19 cellular contexts compared by ENCODE assay signal in the genomic region with DNA sequence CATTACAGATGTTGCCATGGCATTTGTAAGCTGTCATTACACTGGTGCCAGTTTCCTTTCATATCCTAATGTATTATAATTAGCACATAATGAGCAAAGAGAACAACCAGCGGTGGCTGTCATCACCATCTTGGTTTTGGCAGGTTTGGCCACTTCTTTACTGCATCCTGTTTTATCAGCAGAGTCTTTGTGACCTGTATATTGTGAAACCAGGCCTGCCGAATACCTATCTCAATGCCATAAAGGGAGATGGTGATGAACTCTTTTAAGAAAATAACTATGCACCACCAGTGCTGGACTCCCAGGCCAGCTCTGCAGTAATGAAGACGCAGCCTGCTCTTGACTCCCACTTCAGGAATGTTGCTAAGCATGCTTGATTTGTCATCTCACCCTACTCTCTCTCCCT.
DNase-seq lines count a peak whose midpoint lies in the region; ATAC-seq and TF ChIP-seq lines count a peak whose summit lies in the region.
"Had no signal": no experiment of that assay in that cellular context is flagged by ENCODE, and none has a peak within 500 bp of the region (broad histone marks: within the 10 kb centered on the region; RNA-seq: fewer than 3 reads in every experiment).

No MANE protein-coding gene starts in this region.

- H3K27ac ChIP-seq in KOPT-K1 (ENCODE audit: low read depth, low read length, poor library complexity, severe bottlenecking) (peak overlapping the region; percentile 78), left lung (no peak overlapping the region)
- H3K27ac ChIP-seq: lower lobe of right lung had no signal

- intact Hi-C loops in left lung (cut with DNase I), result no loop called here

- peaks cover 6% of the 10 kb centered on the region for H3K4me1 Mint-ChIP-seq in stimulated activated effector memory CD8-positive, alpha-beta T cell treated with anti-CD3 and anti-CD28 coated beads, Interleukin-12 subunit alpha, Interleukin-12 subunit beta, amount 100 ng/mL, for 72 hours

- no peaks in the 10 kb centered on the region for H3K9me3 Mint-ChIP-seq in stimulated activated effector memory CD8-positive, alpha-beta T cell treated with anti-CD3 and anti-CD28 coated beads, Interleukin-12 subunit alpha, Interleukin-12 subunit beta, amount 100 ng/mL, for 72 hours
- H3K9me3 Mint-ChIP-seq: stimulated activated naive CD8-positive, alpha-beta T cell treated with anti-CD3 and anti-CD28 coated beads, Interleukin-15, Interleukin-2, amounts not matched to agents 100 ng/mL and 50 ng/mL, for 24 hours; T-helper 1 cell treated with Interleukin-12 subunit alpha and Interleukin-12 subunit beta and Interleukin-4 antibody, amounts not matched to agents 30 μg/mL and 1 μg/mL, for 36 hours had no signal

- H3K4me1 ChIP-seq in left lung, result no peaks in the 10 kb centered on the region
- H3K4me1 ChIP-seq: lower lobe of right lung had no signal

- H3K4me3 ChIP-seq in epithelial cell of esophagus (ENCODE audit: low read length) (no peak overlapping the region), left lung (no peak overlapping the region)
- H3K4me3 ChIP-seq: lower lobe of right lung had no signal

- H3K36me3 Mint-ChIP-seq in stimulated activated effector memory CD8-positive, alpha-beta T cell treated with anti-CD3 and anti-CD28 coated beads, Interleukin-12 subunit alpha, Interleukin-12 subunit beta, amount 100 ng/mL, for 72 hours, result no peaks in the 10 kb centered on the region
- H3K36me3 Mint-ChIP-seq: activated naive CD8-positive, alpha-beta T cell had no signal

- TF ChIP-seq CTCF in epithelial cell of esophagus (IDR thresholded peaks at IDR 0.05; ENCODE audit: insufficient read depth, low read depth, low read length, missing control alignments), result no peak
- TF ChIP-seq CTCF in left lung (IDR thresholded peaks at IDR 0.05), result no peak

- no peaks in the 10 kb centered on the region for H3K27me3 ChIP-seq in left lung

- H3K9me3 ChIP-seq in KOPT-K1 (ENCODE audit: insufficient read depth, low read length, poor library complexity, severe bottlenecking) (no peaks in the 10 kb centered on the region), left lung (no peaks in the 10 kb centered on the region)
- H3K9me3 ChIP-seq: lower lobe of right lung had no signal

- H3K4me3 Mint-ChIP-seq in stimulated activated effector memory CD8-positive, alpha-beta T cell treated with anti-CD3 and anti-CD28 coated beads, Interleukin-12 subunit alpha, Interleukin-12 subunit beta, amount 100 ng/mL, for 72 hours, result no peak overlapping the region
- H3K4me3 Mint-ChIP-seq: activated naive CD8-positive, alpha-beta T cell; stimulated activated naive CD8-positive, alpha-beta T cell treated with anti-CD3 and anti-CD28 coated beads, Interleukin-15, Interleukin-2, amounts not matched to agents 100 ng/mL and 50 ng/mL, for 24 hours; T-helper 1 cell treated with Interleukin-12 subunit alpha and Interleukin-12 subunit beta and Interleukin-4 antibody, amounts not matched to agents 30 μg/mL and 1 μg/mL, for 36 hours had no signal

- DNase-seq in AG20443 (ENCODE audit: low spot score) (peak; percentile 67), epithelial cell of esophagus (ENCODE audit: low read depth) (peak; percentile 97), left lung (no peak), HuH-7.5 (ENCODE audit: low spot score) (no peak), NCI-H748 treated with DMSO at 0.1 percent for 48 hours (lab: John Stamatoyannopoulos, UW) (no peak), COR-L47 (lab: John Stamatoyannopoulos, UW) (no peak)
- no peak for DNase-seq in stimulated activated effector memory CD8-positive, alpha-beta T cell treated with anti-CD3 and anti-CD28 coated beads, Interleukin-12 subunit alpha, Interleukin-12 subunit beta, amount 100 ng/mL, for 72 hours (ENCODE audit: low spot score in 2 of 2)
- DNase-seq: activated CD4-positive, alpha-beta T cell treated with anti-CD3 and anti-CD28 coated beads for 48 hours; cerebellar nuclear complex; GOT3; hypothalamus; lower lobe of right lung; NCI-H2029; NCI-H69; nucleus accumbens had no signal

- peak; percentile 35 for ATAC-seq in left lung
- ATAC-seq in stimulated activated effector memory CD8-positive, alpha-beta T cell treated with anti-CD3 and anti-CD28 coated beads, Interleukin-12 subunit alpha, Interleukin-12 subunit beta, amount 100 ng/mL, for 72 hours, result no peak
- ATAC-seq: lower lobe of right lung had no signal

- H3K27ac Mint-ChIP-seq in stimulated activated effector memory CD8-positive, alpha-beta T cell treated with anti-CD3 and anti-CD28 coated beads, Interleukin-12 subunit alpha, Interleukin-12 subunit beta, amount 100 ng/mL, for 72 hours, result no peak overlapping the region
- H3K27ac Mint-ChIP-seq: activated naive CD8-positive, alpha-beta T cell; stimulated activated naive CD8-positive, alpha-beta T cell treated with anti-CD3 and anti-CD28 coated beads, Interleukin-15, Interleukin-2, amounts not matched to agents 100 ng/mL and 50 ng/mL, for 24 hours; T-helper 1 cell treated with Interleukin-12 subunit alpha and Interleukin-12 subunit beta and Interleukin-4 antibody, amounts not matched to agents 30 μg/mL and 1 μg/mL, for 36 hours had no signal

- H3K36me3 ChIP-seq in KOPT-K1 (ENCODE audit: insufficient read depth, low read length), result no peaks in the 10 kb centered on the region
- no peaks in the 10 kb centered on the region for H3K36me3 ChIP-seq in left lung
- H3K36me3 ChIP-seq: lower lobe of right lung had no signal

Comparison
In these comparisons a context has a peak if more than half of its experiments do, and no peak if none do; other contexts are left out.
1. DNase-seq: peak in AG20443 (single experiment) and epithelial cell of esophagus (single experiment); none in left lung (0 of 2), HuH-7.5 (single experiment), NCI-H748 treated with DMSO at 0.1 percent for 48 hours (single experiment), stimulated activated effector memory CD8-positive, alpha-beta T cell treated with anti-CD3 and anti-CD28 coated beads, Interleukin-12 subunit alpha, Interleukin-12 subunit beta, amount 100 ng/mL, for 72 hours (0 of 2) and COR-L47 (single experiment).